Comparison of ENCODE assay signal across 2 cellular contexts in the genomic region with DNA sequence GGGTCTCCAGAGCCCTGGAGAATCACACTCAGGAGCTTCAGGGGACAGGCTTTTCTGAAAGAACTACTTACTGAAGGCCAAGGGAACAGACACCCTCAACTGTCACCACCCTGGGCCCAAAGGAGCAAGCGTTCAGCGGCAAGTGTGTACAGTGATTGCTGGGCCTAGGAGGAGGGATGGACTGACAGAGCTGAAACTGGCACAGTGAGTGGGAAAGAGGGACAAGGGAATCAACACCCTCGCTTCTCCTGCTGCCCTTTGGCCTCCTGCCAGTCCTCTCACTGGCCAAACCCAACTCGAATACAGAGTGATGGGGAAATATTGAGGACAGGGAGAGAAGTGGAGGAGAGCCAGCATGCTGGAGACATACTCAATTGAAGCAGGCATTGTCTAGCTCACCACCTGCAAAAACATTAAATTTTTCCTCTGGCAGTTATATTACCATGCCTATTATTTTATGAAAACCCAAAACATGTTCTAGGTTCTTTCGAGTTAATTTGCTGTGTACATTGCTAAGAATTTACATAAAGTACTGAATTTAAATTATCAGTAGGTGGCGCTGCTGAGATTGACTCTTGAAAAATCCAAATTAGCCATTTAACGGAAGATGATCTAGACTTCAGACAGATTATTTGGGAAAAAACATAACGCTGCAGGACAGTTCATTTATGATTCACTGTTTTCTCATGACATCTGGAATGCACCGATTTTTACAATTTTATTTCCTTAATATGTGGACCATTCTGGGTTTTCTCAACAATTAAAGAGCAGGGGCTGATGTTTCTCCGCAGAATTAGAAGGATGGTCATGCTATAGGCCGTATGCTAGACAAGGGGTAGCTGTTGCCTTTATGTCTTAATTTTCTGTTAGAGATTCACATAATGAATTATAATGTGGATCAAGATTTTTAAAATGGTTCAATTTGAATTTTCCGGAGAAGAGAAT.
TF ChIP-seq lines count a peak whose summit lies in the region.

No MANE protein-coding gene starts in this region.

TF ChIP-seq in HCT116, 20 proteins besides CTCF, POLR2A, EP300 and RAD21 (continued from another document):
- TF ChIP-seq REST (IDR thresholded peaks at IDR 0.05; ENCODE audit: low read depth) (no peak), CBX3 (IDR thresholded peaks at IDR 0.05; ENCODE audit: low read depth) (no peak), MAX (IDR thresholded peaks at IDR 0.05) (no peak), CEBPB (IDR thresholded peaks at IDR 0.05; ENCODE audit: low read depth) (no peak), ELF1 (IDR thresholded peaks at IDR 0.05; ENCODE audit: borderline replicate concordance, low read depth) (no peak), ZNF274 (IDR thresholded peaks at IDR 0.05; ENCODE audit: low read depth, low read length) (no peak), POLR2AphosphoS5 (IDR thresholded peaks at IDR 0.05; ENCODE audit: low read depth, low read length) (no peak), SP1 (IDR thresholded peaks at IDR 0.05; ENCODE audit: low read depth) (no peak), FOSL1 (IDR thresholded peaks at IDR 0.05; ENCODE audit: low read depth) (no peak), ZBTB33 (IDR thresholded peaks at IDR 0.05; ENCODE audit: extremely low read depth, insufficient replicate concordance, low read length) (no peak), EGR1 (IDR thresholded peaks at IDR 0.05; ENCODE audit: low read depth) (no peak), YY1 (IDR thresholded peaks at IDR 0.05; ENCODE audit: extremely low read depth, insufficient replicate concordance, low read depth, low read length) (no peak), JUND (IDR thresholded peaks at IDR 0.05) (no peak), ZFX (IDR thresholded peaks at IDR 0.05) (no peak), TCF7L2 (IDR thresholded peaks at IDR 0.05; ENCODE audit: borderline replicate concordance, extremely low read depth, insufficient read depth, insufficient read length) (no peak), EZH2phosphoT487 (IDR thresholded peaks at IDR 0.05; ENCODE audit: borderline replicate concordance) (no peak)

TF ChIP-seq in SK-N-SH treated with all-trans-retinoic acid at 6 μM for 48 hours, 23 proteins besides CTCF, POLR2A, EP300 and RAD21 (continued from another document):
- no peak for TF ChIP-seq OSR1 (CRISPR knock-in tag; IDR thresholded peaks at IDR 0.05)
- no peak for TF ChIP-seq ZFP30 (CRISPR knock-in tag; IDR thresholded peaks at IDR 0.05)
- TF ChIP-seq CSRNP3 (CRISPR knock-in tag; IDR thresholded peaks at IDR 0.05): no peak
- TF ChIP-seq ARNTL (CRISPR knock-in tag; IDR thresholded peaks at IDR 0.05; ENCODE audit: borderline replicate concordance, low read depth): no peak
- TF ChIP-seq GLIS3 (CRISPR knock-in tag; IDR thresholded peaks at IDR 0.05): no peak
- TF ChIP-seq, protein P1, sequence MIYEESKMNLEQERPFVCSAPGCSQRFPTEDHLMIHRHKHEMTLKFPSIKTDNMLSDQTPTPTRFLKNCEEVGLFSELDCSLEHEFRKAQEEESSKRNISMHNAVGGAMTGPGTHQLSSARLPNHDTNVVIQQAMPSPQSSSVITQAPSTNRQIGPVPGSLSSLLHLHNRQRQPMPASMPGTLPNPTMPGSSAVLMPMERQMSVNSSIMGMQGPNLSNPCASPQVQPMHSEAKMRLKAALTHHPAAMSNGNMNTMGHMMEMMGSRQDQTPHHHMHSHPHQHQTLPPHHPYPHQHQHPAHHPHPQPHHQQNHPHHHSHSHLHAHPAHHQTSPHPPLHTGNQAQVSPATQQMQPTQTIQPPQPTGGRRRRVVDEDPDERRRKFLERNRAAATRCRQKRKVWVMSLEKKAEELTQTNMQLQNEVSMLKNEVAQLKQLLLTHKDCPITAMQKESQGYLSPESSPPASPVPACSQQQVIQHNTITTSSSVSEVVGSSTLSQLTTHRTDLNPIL (CRISPR knock-in tag; IDR thresholded peaks at IDR 0.05; ENCODE audit: low read depth): no peak
- TF ChIP-seq TOX (CRISPR knock-in tag; IDR thresholded peaks at IDR 0.05; ENCODE audit: borderline replicate concordance): no peak
- TF ChIP-seq PPARA (CRISPR knock-in tag; IDR thresholded peaks at IDR 0.05; ENCODE audit: borderline replicate concordance): no peak
- no peak for TF ChIP-seq ZFP3 (CRISPR knock-in tag; IDR thresholded peaks at IDR 0.05)
- TF ChIP-seq ISL1 (CRISPR knock-in tag; IDR thresholded peaks at IDR 0.05): no peak
- TF ChIP-seq BACH2 (CRISPR knock-in tag; IDR thresholded peaks at IDR 0.05; ENCODE audit: borderline replicate concordance): no peak
- no peak for TF ChIP-seq ZNF8 (CRISPR knock-in tag; IDR thresholded peaks at IDR 0.05)
